ENCODE assay signal across 8 cellular contexts in genomic region chr12:11648514-11649412, GRCh38. TPM values are rescaled to one million over a fixed set of nuclear protein-coding genes. Genes with fewer than 3 reads are reported as not detected.
DNase-seq lines count a peak whose midpoint lies in the region; ATAC-seq, FAIRE-seq and TF ChIP-seq lines count a peak whose summit lies in the region.

No MANE protein-coding gene starts in this region.

- no peaks in the 10 kb centered on the region for H3K27me3 Mint-ChIP-seq in activated naive CD4-positive, alpha-beta T cell treated with anti-CD3 and anti-CD28 coated beads for 36 hours (ENCODE audit: low read depth)

- no peaks in the 10 kb centered on the region for H3K9me2 ChIP-seq in Loucy (replicated peaks; ENCODE audit: low read depth, low read length)

- H3K9me3 Mint-ChIP-seq in activated naive CD4-positive, alpha-beta T cell treated with anti-CD3 and anti-CD28 coated beads for 36 hours: no peaks in the 10 kb centered on the region

- H3K4me1 ChIP-seq in Loucy (ENCODE audit: insufficient read depth, low read length, poor library complexity, severe bottlenecking): peaks cover 9% of the 10 kb centered on the region
- H3K4me1 ChIP-seq in gastroesophageal sphincter: peaks cover 3 to 25% (median 8%) of the 10 kb centered on the region in 3 donors
- peaks cover 20% of the 10 kb centered on the region for H3K4me1 ChIP-seq in testis

- no peaks in the 10 kb centered on the region for H3K36me3 ChIP-seq in Loucy (ENCODE audit: insufficient read depth, low read length)
- H3K36me3 ChIP-seq in gastroesophageal sphincter: no peaks in the 10 kb centered on the region
- H3K36me3 ChIP-seq in testis (ENCODE audit: low read depth, missing control alignments): no peaks in the 10 kb centered on the region

- H3K4me3 ChIP-seq in Loucy (ENCODE audit: low read length, poor library complexity, severe bottlenecking): peak overlapping the region; percentile 99
- H3K4me3 ChIP-seq in gastroesophageal sphincter: peak overlapping the region; percentile 77 to 99
- H3K4me3 ChIP-seq in testis: peak overlapping the region; percentile 79 to 86

- intact Hi-C loops in activated naive CD4-positive, alpha-beta T cell treated with anti-CD3 and anti-CD28 coated beads for 36 hours (cut with micrococcal nuclease): loop anchor here (1.0 to 2.0 kb wide), 11 partner anchors 67 to 1076 kb away; no protein-coding TSS in a partner anchor
- intact Hi-C loops in testis (cut with DNase I; ENCODE audit: low total_unique reads): no loop called here

- TF ChIP-seq CTCF in Loucy (conservative IDR thresholded peaks at IDR 0.05; ENCODE audit: low read length) (no peak), gastroesophageal sphincter (IDR thresholded peaks at IDR 0.05) (peak in 2 of 4 experiments; percentile 2 to 29), testis (IDR thresholded peaks at IDR 0.05) (peak in 1 of 3 experiments; percentile 7)

- H3K36me3 Mint-ChIP-seq in activated naive CD4-positive, alpha-beta T cell treated with anti-CD3 and anti-CD28 coated beads for 36 hours (ENCODE audit: low read depth): peaks cover 18% of the 10 kb centered on the region

- peak overlapping the region; percentile 59 for H3K4me2 ChIP-seq in Loucy (ENCODE audit: low read depth, low read length, poor library complexity, severe bottlenecking)

- peak; percentile 81 for ATAC-seq in gastroesophageal sphincter

- no peaks in the 10 kb centered on the region for H3K9me3 ChIP-seq in Loucy (ENCODE audit: insufficient read depth, low read depth, low read length)
- H3K9me3 ChIP-seq in gastroesophageal sphincter: no peaks in the 10 kb centered on the region
- no peaks in the 10 kb centered on the region for H3K9me3 ChIP-seq in testis

- WGBS in gastroesophageal sphincter (ENCODE audit: low coverage in 1 of 2), 2 donors: 0% methylated on average over 18 to 22 of the region's 58 CpGs
- 0% methylated on average over 49 to 58 of the region's 58 CpGs for WGBS in testis, 2 donors

- peak overlapping the region; percentile 78 for H3K4me3 Mint-ChIP-seq in activated naive CD4-positive, alpha-beta T cell treated with anti-CD3 and anti-CD28 coated beads for 36 hours

- H3K27me3 ChIP-seq in Loucy (ENCODE audit: insufficient read depth, low read length, poor library complexity, severe bottlenecking) (peaks cover 4% of the 10 kb centered on the region), gastroesophageal sphincter (no peaks in the 10 kb centered on the region), testis (no peaks in the 10 kb centered on the region)

- no peak for TF ChIP-seq EP300 in gastroesophageal sphincter (IDR thresholded peaks at IDR 0.05)

- peaks cover 40% of the 10 kb centered on the region for H3K79me2 ChIP-seq in Loucy (ENCODE audit: insufficient read depth, low read length)

- H3K4me1 Mint-ChIP-seq in activated naive CD4-positive, alpha-beta T cell treated with anti-CD3 and anti-CD28 coated beads for 36 hours (ENCODE audit: low read depth): peaks cover 24% of the 10 kb centered on the region

- CTCF ChIA-PET in activated naive CD4-positive, alpha-beta T cell treated with anti-CD3 and anti-CD28 coated beads for 36 hours (lab: Charles Lee): interaction anchor here (0.7 to 1.5 kb wide), 4 partner anchors 114 to 385 kb away, joined by 3 to 4 read pairs (median 4); no protein-coding TSS in a partner anchor

- peak overlapping the region; percentile 56; the same call in 1 of the 2 replicates for H2AFZ ChIP-seq in Loucy (ENCODE audit: low read length)

- TF ChIP-seq POLR2A in H54 (IDR thresholded peaks at IDR 0.05; ENCODE audit: low read depth, low read length) (peak; percentile 43; the same call in 1 of the 2 replicates), gastroesophageal sphincter (IDR thresholded peaks at IDR 0.05) (peak; percentile 15 to 44), testis (IDR thresholded peaks at IDR 0.05) (no peak)

- H3K27ac Mint-ChIP-seq in activated naive CD4-positive, alpha-beta T cell treated with anti-CD3 and anti-CD28 coated beads for 36 hours: peak overlapping the region; percentile 94

- peaks cover 4% of the 10 kb centered on the region; the same call in 1 of the 2 replicates for H3F3A ChIP-seq in Loucy (ENCODE audit: low read depth)

- H3K9ac ChIP-seq in Loucy (ENCODE audit: low read depth, low read length, poor library complexity, severe bottlenecking): peak overlapping the region; percentile 100

- H3K27ac ChIP-seq in gastroesophageal sphincter: peak overlapping the region; percentile 94 to 100 (median 98)
- peak overlapping the region; percentile 93 to 97 for H3K27ac ChIP-seq in testis

- peaks cover 12% of the 10 kb centered on the region for H4K20me1 ChIP-seq in Loucy (ENCODE audit: insufficient read depth, low read length, poor library complexity, severe bottlenecking)

- DNase-seq in G401 (ENCODE audit: low spot score): peak; percentile 68
- DNase-seq in H54 (ENCODE audit: insufficient read length, low spot score): peak; percentile 89
- peak; percentile 93 for DNase-seq in SIG-M5 treated with dmso at 0.1 percent for 504 hours (lab: John Stamatoyannopoulos, UW; ENCODE audit: unreplicated experiment)
- peak; percentile 65 for DNase-seq in activated naive CD4-positive, alpha-beta T cell treated with anti-CD3 and anti-CD28 coated beads for 36 hours
- peak in 45 of 56 donors; percentile 8 to 84 (median 61) for DNase-seq in nucleus accumbens (lab: John Stamatoyannopoulos, UW)
- DNase-seq in testis: peak; percentile 82

- in situ Hi-C loops in G401 (cut with HindIII; ENCODE audit: low sequenced_read_pairs): no loop called here

- no peak for FAIRE-seq in H54 (lab: Jason Lieb, UNC)

RNA-seq across cellular contexts. Expression of gene ETV6, which starts 0.7 kb away (rescaled TPM):
- total RNA-seq in G401 (2014; rRNA removed; shearing (Covaris generic)): 1.3 and 1.8 TPM in 2 replicates
- total RNA-seq in activated naive CD4-positive, alpha-beta T cell treated with anti-CD3 and anti-CD28 coated beads for 36 hours: 10 to 100 TPM; 48.1 to 48.6 TPM
- total RNA-seq in gastroesophageal sphincter: 10 to 100 TPM; 18.7 to 30.1 (median 21.1) TPM
- 10 to 100 TPM; 16.3 to 20.9 TPM for total RNA-seq in testis
- polyA plus RNA-seq in testis (ENCODE audit: insufficient read depth, low read depth, low replicate concordance): 7.8 TPM

Comparison
In these comparisons a context has a peak if more than half of its experiments do, and no peak if none do; other contexts are left out.
1. Peak in every context shown above with its lines: DNase-seq, ATAC-seq, H3K4me3 ChIP-seq and H3K27ac ChIP-seq.